In the genomic region with DNA sequence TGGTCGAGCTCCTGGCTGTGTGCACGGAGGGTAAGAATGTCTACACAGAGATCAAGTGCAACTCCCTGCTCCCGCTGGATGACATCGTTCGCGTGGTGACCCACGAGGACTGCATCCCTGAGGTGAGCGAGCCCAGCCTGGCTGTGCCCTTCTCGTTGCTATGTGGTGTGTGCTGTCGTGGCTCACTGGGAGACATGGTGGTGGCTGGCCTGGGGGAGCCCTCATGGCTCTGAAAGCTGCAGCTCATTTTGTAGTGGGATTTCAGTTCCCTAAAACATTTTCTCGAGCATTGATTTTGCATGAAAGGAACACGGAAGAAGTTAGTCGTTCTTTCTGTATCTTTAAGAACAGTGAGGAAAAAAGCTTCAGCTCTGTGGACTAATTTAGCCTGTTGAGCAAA, we compare ENCODE assay signal across 10 cellular contexts.
A peak's percentile ranks its signal among the peaks of the same experiment; 100 is the strongest.
DNase-seq lines count a peak whose midpoint lies in the region; ATAC-seq lines count a peak whose summit lies in the region.
"Had no signal": no experiment of that assay in that cellular context is flagged by ENCODE, and none has a peak within 500 bp of the region (broad histone marks: within the 10 kb centered on the region; RNA-seq: fewer than 3 reads in every experiment).

No MANE protein-coding gene starts in this region.

- no peak overlapping the region for H4K91ac ChIP-seq in neuronal stem cell (ENCODE audit: low read depth, low read length, poor library complexity)

- H3K9me3 ChIP-seq in neuronal stem cell (replicated peaks in 1 of 2; ENCODE audit: control insufficient read depth in 2 of 2, insufficient read depth in 1 of 2, low read depth in 1 of 2, low read length in 2 of 2) = no peaks in the 10 kb centered on the region

- no peak overlapping the region for H2BK12ac ChIP-seq in neuronal stem cell (ENCODE audit: low read length)

- no peak overlapping the region for H2AFZ ChIP-seq in neuronal stem cell (ENCODE audit: low read length)

- H3K9ac ChIP-seq in neuronal stem cell (ENCODE audit: low read depth, low read length, poor library complexity) = peak overlapping the region; percentile 83

- no peak overlapping the region for H3K23ac ChIP-seq in neuronal stem cell (ENCODE audit: low read depth, low read length, poor library complexity)

- no peaks in the 10 kb centered on the region for H3K27me3 ChIP-seq in neuronal stem cell (ENCODE audit: control insufficient read depth in 3 of 3, insufficient read depth in 3 of 3, low read depth in 1 of 3, low read length in 3 of 3)

- no peak overlapping the region for H4K8ac ChIP-seq in neuronal stem cell (ENCODE audit: low read depth, low read length)

- H2AK5ac ChIP-seq in neuronal stem cell (ENCODE audit: low read depth, low read length) = no peak overlapping the region

- no peak overlapping the region for H3K18ac ChIP-seq in neuronal stem cell (ENCODE audit: low read length)

- no peak overlapping the region for H2BK120ac ChIP-seq in neuronal stem cell (ENCODE audit: low read depth, low read length)

- WGBS in neuronal stem cell (ENCODE audit: extremely low coverage in 2 of 2, insufficient read length in 2 of 2, insufficient replicate concordance in 1 of 2), 2 donors = no CpG with 5 or more reads among the region's 13 CpGs

- peak overlapping the region in 1 of 2 donors; percentile 59 for H3K4me3 ChIP-seq in neuronal stem cell (ENCODE audit: low read length in 2 of 2)

- peaks cover 0 to 3% of the 10 kb centered on the region in 2 donors for H3K36me3 ChIP-seq in neuronal stem cell (replicated peaks in 1 of 2; ENCODE audit: control insufficient read depth in 2 of 2, insufficient read depth in 2 of 2, low read length in 2 of 2)

- no peaks in the 10 kb centered on the region for H3K79me1 ChIP-seq in neuronal stem cell (ENCODE audit: low read depth, low read length)

- H3K27ac ChIP-seq in neuronal stem cell (replicated peaks; ENCODE audit: low read length) = no peak overlapping the region

- H3K4ac ChIP-seq in neuronal stem cell (ENCODE audit: low read length) = no peak overlapping the region

- no peaks in the 10 kb centered on the region for H3K4me1 ChIP-seq in neuronal stem cell (ENCODE audit: control insufficient read depth in 2 of 2, insufficient read depth in 1 of 2, low read depth in 1 of 2, low read length in 2 of 2)

- H2BK15ac ChIP-seq in neuronal stem cell (ENCODE audit: low read length) = no peak overlapping the region

- DNase-seq in GM19238 (ENCODE audit: insufficient read length, low spot score) = peak; percentile 7
- DNase-seq in neuronal stem cell (ENCODE audit: low spot score) = no peak
- no peak for DNase-seq in NCI-H345 treated with DMSO at 0.1 percent for 48 hours (lab: John Stamatoyannopoulos, UW; ENCODE audit: unreplicated experiment)
- DNase-seq in 8988T = no peak
- DNase-seq in NCI-H1694 treated with DMSO at 0.1 percent for 48 hours (lab: John Stamatoyannopoulos, UW) = no peak
- no peak for DNase-seq in COLO829 (ENCODE audit: low spot score)
- DNase-seq: activated CD8-positive, alpha-beta memory T cell treated with anti-CD3 and anti-CD28 coated beads for 24 hours; NCI-H1048 had no signal

- ATAC-seq in GM21786 (IDR thresholded peaks at IDR 0.05; ENCODE audit: unreplicated experiment) (peak; percentile 93), HG03342 (IDR thresholded peaks at IDR 0.05; ENCODE audit: unreplicated experiment) (peak; percentile 86)

- H3K14ac ChIP-seq in neuronal stem cell (ENCODE audit: low read length) = no peak overlapping the region

- no peak overlapping the region for H2BK5ac ChIP-seq in neuronal stem cell (ENCODE audit: low read length)

- H3K4me2 ChIP-seq in neuronal stem cell (ENCODE audit: insufficient read depth, low read length, poor library complexity, severe bottlenecking) = no peak overlapping the region
